In the genomic region with DNA sequence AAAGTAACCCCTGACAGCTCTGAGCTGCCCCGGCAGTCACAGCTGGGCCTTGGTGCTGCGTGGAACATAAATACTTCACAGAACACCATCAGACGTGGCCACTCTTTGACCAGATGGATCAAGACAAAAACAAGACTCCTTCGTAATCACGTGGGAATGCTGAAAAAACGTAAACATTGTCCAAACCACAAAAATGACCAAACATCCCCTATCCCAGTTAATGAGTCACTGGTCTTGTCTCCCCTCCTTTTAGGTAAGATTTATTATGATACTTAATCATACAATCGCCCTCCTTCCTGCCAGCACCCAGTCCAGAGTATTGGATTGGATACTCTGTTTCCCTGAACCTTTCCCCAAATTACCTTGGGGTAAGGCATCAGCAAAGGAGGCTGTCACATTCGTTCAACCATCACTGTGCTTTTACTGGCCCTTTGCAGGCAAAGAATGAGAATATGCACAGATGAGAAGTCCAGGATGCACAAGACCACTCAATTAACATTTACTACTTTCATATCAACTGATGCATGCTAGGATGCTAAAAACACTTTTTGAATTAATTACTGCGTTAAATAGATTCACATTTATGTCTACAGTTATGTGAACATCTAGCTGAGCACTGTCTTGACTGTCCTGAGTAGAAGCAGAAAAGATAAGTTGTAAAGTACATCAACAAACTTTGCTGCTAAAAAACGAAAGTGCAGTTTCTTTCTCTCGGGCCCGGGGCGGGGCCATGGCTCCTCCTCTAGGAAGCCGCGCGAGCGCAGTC, we compare ENCODE assay signal across 1 cellular context.
A peak's percentile ranks its signal among the peaks of the same experiment; 100 is the strongest.
TF ChIP-seq lines count a peak whose summit lies in the region.

No MANE protein-coding gene starts in this region.

TF ChIP-seq in K562, 482 proteins besides CTCF, POLR2A, EP300 and RAD21 (continued from another document and continues in another):
- TF ChIP-seq CTBP1 (IDR thresholded peaks at IDR 0.05; ENCODE audit: borderline replicate concordance) (0 out of 2 replicates have a peak, but pooled peaks have one; percentile 18), TCF3 (CRISPR knock-in tag; IDR thresholded peaks at IDR 0.05) (peak; percentile 8; the same call in 1 of the 2 replicates), NFIC (IDR thresholded peaks at IDR 0.05) (peak; percentile 12; the same call in 1 of the 2 replicates), CREB1 (IDR thresholded peaks at IDR 0.05) (no peak), CREB1 (CRISPR knock-in tag; IDR thresholded peaks at IDR 0.05) (no peak), FOXJ2 (tag; IDR thresholded peaks at IDR 0.05) (peak; percentile 43), CREM (IDR thresholded peaks at IDR 0.05; ENCODE audit: low read depth) (peak; percentile 27; the same call in 1 of the 2 replicates), TBP (optimal IDR thresholded peaks at IDR 0.05; ENCODE audit: low read depth, low read length) (no peak), ZNF384 (IDR thresholded peaks at IDR 0.05; ENCODE audit: low read depth, low read length) (0 out of 2 replicates have a peak, but pooled peaks have one; percentile 23), JUN (IDR thresholded peaks at IDR 0.05; ENCODE audit: borderline replicate concordance, low read depth, low read length) (peak; percentile 62; the same call in 1 of the 2 replicates), JUN (CRISPR knock-in tag; IDR thresholded peaks at IDR 0.05; ENCODE audit: borderline replicate concordance) (0 out of 2 replicates have a peak, but pooled peaks have one; percentile 48), SP2 (IDR thresholded peaks at IDR 0.05; ENCODE audit: extremely low read depth, low read depth, low read length, poor library complexity, severe bottlenecking) (no peak), TCF7 (IDR thresholded peaks at IDR 0.05; ENCODE audit: borderline replicate concordance) (no peak), ZNF79 (CRISPR knock-in tag; IDR thresholded peaks at IDR 0.05; ENCODE audit: low read depth) (no peak), GATAD2B (IDR thresholded peaks at IDR 0.05; ENCODE audit: borderline replicate concordance) (0 out of 2 replicates have a peak, but pooled peaks have one; percentile 18), KDM1A (IDR thresholded peaks at IDR 0.05) (peak; percentile 24 to 28; a peak in 1 of 4 replicates), RAD51 (IDR thresholded peaks at IDR 0.05; ENCODE audit: borderline replicate concordance, low read depth) (peak; percentile 44; the same call in 1 of the 2 replicates), CHD1 (IDR thresholded peaks at IDR 0.05; ENCODE audit: low read length) (no peak), ZKSCAN1 (IDR thresholded peaks at IDR 0.05; ENCODE audit: low read depth, low read length) (no peak), PHB (CRISPR knock-in tag; IDR thresholded peaks at IDR 0.05) (no peak), HDAC1 (IDR thresholded peaks at IDR 0.05) (no peak; a peak in 1 of 4 replicates), ZNF3 (CRISPR knock-in tag; IDR thresholded peaks at IDR 0.05) (0 out of 2 replicates have a peak, but pooled peaks have one; percentile 52), DPF2 (IDR thresholded peaks at IDR 0.05) (peak; percentile 42; the same call in 1 of the 2 replicates), SLC30A9 (CRISPR knock-in tag; IDR thresholded peaks at IDR 0.05) (no peak), SMARCA4 (IDR thresholded peaks at IDR 0.05) (peak; percentile 58; the same call in 1 of the 2 replicates), ZNF197 (CRISPR knock-in tag; IDR thresholded peaks at IDR 0.05; ENCODE audit: low read depth) (no peak)
- TF ChIP-seq, protein P1, sequence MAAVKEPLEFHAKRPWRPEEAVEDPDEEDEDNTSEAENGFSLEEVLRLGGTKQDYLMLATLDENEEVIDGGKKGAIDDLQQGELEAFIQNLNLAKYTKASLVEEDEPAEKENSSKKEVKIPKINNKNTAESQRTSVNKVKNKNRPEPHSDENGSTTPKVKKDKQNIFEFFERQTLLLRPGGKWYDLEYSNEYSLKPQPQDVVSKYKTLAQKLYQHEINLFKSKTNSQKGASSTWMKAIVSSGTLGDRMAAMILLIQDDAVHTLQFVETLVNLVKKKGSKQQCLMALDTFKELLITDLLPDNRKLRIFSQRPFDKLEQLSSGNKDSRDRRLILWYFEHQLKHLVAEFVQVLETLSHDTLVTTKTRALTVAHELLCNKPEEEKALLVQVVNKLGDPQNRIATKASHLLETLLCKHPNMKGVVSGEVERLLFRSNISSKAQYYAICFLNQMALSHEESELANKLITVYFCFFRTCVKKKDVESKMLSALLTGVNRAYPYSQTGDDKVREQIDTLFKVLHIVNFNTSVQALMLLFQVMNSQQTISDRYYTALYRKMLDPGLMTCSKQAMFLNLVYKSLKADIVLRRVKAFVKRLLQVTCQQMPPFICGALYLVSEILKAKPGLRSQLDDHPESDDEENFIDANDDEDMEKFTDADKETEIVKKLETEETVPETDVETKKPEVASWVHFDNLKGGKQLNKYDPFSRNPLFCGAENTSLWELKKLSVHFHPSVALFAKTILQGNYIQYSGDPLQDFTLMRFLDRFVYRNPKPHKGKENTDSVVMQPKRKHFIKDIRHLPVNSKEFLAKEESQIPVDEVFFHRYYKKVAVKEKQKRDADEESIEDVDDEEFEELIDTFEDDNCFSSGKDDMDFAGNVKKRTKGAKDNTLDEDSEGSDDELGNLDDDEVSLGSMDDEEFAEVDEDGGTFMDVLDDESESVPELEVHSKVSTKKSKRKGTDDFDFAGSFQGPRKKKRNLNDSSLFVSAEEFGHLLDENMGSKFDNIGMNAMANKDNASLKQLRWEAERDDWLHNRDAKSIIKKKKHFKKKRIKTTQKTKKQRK (IDR thresholded peaks at IDR 0.05; ENCODE audit: borderline replicate concordance, low read depth, low read length) = no peak
- TF ChIP-seq, protein P2, sequence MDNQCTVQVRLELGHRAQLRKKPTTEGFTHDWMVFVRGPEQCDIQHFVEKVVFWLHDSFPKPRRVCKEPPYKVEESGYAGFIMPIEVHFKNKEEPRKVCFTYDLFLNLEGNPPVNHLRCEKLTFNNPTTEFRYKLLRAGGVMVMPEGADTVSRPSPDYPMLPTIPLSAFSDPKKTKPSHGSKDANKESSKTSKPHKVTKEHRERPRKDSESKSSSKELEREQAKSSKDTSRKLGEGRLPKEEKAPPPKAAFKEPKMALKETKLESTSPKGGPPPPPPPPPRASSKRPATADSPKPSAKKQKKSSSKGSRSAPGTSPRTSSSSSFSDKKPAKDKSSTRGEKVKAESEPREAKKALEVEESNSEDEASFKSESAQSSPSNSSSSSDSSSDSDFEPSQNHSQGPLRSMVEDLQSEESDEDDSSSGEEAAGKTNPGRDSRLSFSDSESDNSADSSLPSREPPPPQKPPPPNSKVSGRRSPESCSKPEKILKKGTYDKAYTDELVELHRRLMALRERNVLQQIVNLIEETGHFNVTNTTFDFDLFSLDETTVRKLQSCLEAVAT (IDR thresholded peaks at IDR 0.05) = no peak
- TF ChIP-seq, protein P3, sequence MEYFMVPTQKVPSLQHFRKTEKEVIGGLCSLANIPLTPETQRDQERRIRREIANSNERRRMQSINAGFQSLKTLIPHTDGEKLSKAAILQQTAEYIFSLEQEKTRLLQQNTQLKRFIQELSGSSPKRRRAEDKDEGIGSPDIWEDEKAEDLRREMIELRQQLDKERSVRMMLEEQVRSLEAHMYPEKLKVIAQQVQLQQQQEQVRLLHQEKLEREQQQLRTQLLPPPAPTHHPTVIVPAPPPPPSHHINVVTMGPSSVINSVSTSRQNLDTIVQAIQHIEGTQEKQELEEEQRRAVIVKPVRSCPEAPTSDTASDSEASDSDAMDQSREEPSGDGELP (CRISPR knock-in tag; IDR thresholded peaks at IDR 0.05; ENCODE audit: borderline replicate concordance) = 0 out of 2 replicates have a peak, but pooled peaks have one; percentile 35
- TF ChIP-seq, protein P4, sequence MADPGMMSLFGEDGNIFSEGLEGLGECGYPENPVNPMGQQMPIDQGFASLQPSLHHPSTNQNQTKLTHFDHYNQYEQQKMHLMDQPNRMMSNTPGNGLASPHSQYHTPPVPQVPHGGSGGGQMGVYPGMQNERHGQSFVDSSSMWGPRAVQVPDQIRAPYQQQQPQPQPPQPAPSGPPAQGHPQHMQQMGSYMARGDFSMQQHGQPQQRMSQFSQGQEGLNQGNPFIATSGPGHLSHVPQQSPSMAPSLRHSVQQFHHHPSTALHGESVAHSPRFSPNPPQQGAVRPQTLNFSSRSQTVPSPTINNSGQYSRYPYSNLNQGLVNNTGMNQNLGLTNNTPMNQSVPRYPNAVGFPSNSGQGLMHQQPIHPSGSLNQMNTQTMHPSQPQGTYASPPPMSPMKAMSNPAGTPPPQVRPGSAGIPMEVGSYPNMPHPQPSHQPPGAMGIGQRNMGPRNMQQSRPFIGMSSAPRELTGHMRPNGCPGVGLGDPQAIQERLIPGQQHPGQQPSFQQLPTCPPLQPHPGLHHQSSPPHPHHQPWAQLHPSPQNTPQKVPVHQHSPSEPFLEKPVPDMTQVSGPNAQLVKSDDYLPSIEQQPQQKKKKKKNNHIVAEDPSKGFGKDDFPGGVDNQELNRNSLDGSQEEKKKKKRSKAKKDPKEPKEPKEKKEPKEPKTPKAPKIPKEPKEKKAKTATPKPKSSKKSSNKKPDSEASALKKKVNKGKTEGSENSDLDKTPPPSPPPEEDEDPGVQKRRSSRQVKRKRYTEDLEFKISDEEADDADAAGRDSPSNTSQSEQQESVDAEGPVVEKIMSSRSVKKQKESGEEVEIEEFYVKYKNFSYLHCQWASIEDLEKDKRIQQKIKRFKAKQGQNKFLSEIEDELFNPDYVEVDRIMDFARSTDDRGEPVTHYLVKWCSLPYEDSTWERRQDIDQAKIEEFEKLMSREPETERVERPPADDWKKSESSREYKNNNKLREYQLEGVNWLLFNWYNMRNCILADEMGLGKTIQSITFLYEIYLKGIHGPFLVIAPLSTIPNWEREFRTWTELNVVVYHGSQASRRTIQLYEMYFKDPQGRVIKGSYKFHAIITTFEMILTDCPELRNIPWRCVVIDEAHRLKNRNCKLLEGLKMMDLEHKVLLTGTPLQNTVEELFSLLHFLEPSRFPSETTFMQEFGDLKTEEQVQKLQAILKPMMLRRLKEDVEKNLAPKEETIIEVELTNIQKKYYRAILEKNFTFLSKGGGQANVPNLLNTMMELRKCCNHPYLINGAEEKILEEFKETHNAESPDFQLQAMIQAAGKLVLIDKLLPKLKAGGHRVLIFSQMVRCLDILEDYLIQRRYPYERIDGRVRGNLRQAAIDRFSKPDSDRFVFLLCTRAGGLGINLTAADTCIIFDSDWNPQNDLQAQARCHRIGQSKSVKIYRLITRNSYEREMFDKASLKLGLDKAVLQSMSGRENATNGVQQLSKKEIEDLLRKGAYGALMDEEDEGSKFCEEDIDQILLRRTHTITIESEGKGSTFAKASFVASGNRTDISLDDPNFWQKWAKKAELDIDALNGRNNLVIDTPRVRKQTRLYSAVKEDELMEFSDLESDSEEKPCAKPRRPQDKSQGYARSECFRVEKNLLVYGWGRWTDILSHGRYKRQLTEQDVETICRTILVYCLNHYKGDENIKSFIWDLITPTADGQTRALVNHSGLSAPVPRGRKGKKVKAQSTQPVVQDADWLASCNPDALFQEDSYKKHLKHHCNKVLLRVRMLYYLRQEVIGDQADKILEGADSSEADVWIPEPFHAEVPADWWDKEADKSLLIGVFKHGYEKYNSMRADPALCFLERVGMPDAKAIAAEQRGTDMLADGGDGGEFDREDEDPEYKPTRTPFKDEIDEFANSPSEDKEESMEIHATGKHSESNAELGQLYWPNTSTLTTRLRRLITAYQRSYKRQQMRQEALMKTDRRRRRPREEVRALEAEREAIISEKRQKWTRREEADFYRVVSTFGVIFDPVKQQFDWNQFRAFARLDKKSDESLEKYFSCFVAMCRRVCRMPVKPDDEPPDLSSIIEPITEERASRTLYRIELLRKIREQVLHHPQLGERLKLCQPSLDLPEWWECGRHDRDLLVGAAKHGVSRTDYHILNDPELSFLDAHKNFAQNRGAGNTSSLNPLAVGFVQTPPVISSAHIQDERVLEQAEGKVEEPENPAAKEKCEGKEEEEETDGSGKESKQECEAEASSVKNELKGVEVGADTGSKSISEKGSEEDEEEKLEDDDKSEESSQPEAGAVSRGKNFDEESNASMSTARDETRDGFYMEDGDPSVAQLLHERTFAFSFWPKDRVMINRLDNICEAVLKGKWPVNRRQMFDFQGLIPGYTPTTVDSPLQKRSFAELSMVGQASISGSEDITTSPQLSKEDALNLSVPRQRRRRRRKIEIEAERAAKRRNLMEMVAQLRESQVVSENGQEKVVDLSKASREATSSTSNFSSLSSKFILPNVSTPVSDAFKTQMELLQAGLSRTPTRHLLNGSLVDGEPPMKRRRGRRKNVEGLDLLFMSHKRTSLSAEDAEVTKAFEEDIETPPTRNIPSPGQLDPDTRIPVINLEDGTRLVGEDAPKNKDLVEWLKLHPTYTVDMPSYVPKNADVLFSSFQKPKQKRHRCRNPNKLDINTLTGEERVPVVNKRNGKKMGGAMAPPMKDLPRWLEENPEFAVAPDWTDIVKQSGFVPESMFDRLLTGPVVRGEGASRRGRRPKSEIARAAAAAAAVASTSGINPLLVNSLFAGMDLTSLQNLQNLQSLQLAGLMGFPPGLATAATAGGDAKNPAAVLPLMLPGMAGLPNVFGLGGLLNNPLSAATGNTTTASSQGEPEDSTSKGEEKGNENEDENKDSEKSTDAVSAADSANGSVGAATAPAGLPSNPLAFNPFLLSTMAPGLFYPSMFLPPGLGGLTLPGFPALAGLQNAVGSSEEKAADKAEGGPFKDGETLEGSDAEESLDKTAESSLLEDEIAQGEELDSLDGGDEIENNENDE (IDR thresholded peaks at IDR 0.05; ENCODE audit: low read depth, low read length) = no peak
- TF ChIP-seq, protein P5, sequence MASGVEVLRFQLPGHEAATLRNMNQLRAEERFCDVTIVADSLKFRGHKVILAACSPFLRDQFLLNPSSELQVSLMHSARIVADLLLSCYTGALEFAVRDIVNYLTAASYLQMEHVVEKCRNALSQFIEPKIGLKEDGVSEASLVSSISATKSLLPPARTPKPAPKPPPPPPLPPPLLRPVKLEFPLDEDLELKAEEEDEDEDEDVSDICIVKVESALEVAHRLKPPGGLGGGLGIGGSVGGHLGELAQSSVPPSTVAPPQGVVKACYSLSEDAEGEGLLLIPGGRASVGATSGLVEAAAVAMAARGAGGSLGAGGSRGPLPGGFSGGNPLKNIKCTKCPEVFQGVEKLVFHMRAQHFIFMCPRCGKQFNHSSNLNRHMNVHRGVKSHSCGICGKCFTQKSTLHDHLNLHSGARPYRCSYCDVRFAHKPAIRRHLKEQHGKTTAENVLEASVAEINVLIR (CRISPR knock-in tag; IDR thresholded peaks at IDR 0.05) = no peak
